25 cellular contexts compared by ENCODE assay signal in genomic region chr7:20284398-20285143, GRCh38. TPM values are rescaled to one million over a fixed set of nuclear protein-coding genes. Genes with fewer than 3 reads are reported as not detected.
DNase-seq lines count a peak whose midpoint lies in the region; ATAC-seq and TF ChIP-seq lines count a peak whose summit lies in the region.
"Had no signal": no experiment of that assay in that cellular context is flagged by ENCODE, and none has a peak within 500 bp of the region (broad histone marks: within the 10 kb centered on the region; RNA-seq: fewer than 3 reads in every experiment).

No MANE protein-coding gene starts in this region.

- H3K4me3 Mint-ChIP-seq in natural killer cell treated with Interleukin-12 subunit alpha and Interleukin-12 subunit beta and Interleukin-15 and Interleukin-18, amount 100 ng/mL, for 72 hours: peak overlapping the region; percentile 89
- no peak overlapping the region for H3K4me3 Mint-ChIP-seq in natural killer cell
- H3K4me3 Mint-ChIP-seq: activated CD4-positive, alpha-beta T cell treated with anti-CD3 and anti-CD28 coated beads for 36 hours; activated naive CD8-positive, alpha-beta T cell treated with anti-CD3 and anti-CD28 coated beads for 36 hours; effector memory CD8-positive, alpha-beta T cell; HFFc6; neural crest cell; T-cell had no signal

- peak; percentile 62 to 71 for ATAC-seq in natural killer cell treated with Interleukin-12 subunit alpha and Interleukin-12 subunit beta and Interleukin-15 and Interleukin-18, amount 100 ng/mL, for 72 hours
- ATAC-seq in natural killer cell (no peak), HG02610 (IDR thresholded peaks at IDR 0.05; ENCODE audit: unreplicated experiment) (peak; percentile 57), GM21360 (IDR thresholded peaks at IDR 0.05; ENCODE audit: unreplicated experiment) (no peak)
- ATAC-seq: activated CD4-positive, alpha-beta T cell treated with anti-CD3 and anti-CD28 coated beads for 36 hours; effector memory CD8-positive, alpha-beta T cell; left lobe of liver; Right ventricle myocardium inferior; T-cell had no signal

- H3K36me3 Mint-ChIP-seq in natural killer cell treated with Interleukin-12 subunit alpha and Interleukin-12 subunit beta and Interleukin-15 and Interleukin-18, amount 100 ng/mL, for 72 hours: peaks cover 4% of the 10 kb centered on the region
- H3K36me3 Mint-ChIP-seq in natural killer cell: no peaks in the 10 kb centered on the region
- H3K36me3 Mint-ChIP-seq: activated naive CD8-positive, alpha-beta T cell treated with anti-CD3 and anti-CD28 coated beads for 36 hours; T-cell had no signal

- no peaks in the 10 kb centered on the region for H3K36me3 ChIP-seq in SK-N-MC (ENCODE audit: insufficient read depth, low read length)
- H3K36me3 ChIP-seq: vagina had no signal

- TF ChIP-seq CTCF in natural killer cell (IDR thresholded peaks at IDR 0.05): no peak

- H3K27me3 Mint-ChIP-seq in natural killer cell treated with Interleukin-12 subunit alpha and Interleukin-12 subunit beta and Interleukin-15 and Interleukin-18, amount 100 ng/mL, for 72 hours: no peaks in the 10 kb centered on the region
- no peaks in the 10 kb centered on the region for H3K27me3 Mint-ChIP-seq in natural killer cell (ENCODE audit: low read depth in 2 of 2)
- H3K27me3 Mint-ChIP-seq: activated CD4-positive, alpha-beta T cell treated with anti-CD3 and anti-CD28 coated beads for 36 hours; effector memory CD8-positive, alpha-beta T cell; T-cell had no signal

- H3K27ac ChIP-seq in SK-N-MC: peak overlapping the region; percentile 79
- H3K27ac ChIP-seq: testis, vagina had no signal

- no peaks in the 10 kb centered on the region for H3K9me3 ChIP-seq in SK-N-MC (ENCODE audit: low read depth, low read length)
- H3K9me3 ChIP-seq: testis, vagina had no signal

- DNase-seq in natural killer cell treated with Interleukin-12 subunit alpha and Interleukin-12 subunit beta and Interleukin-15 and Interleukin-18, amount 100 ng/mL, for 72 hours (ENCODE audit: low spot score): no peak
- DNase-seq in natural killer cell (no peak), SK-N-MC (ENCODE audit: low read depth, low spot score) (no peak), dermis blood vessel endothelial cell (no peak), SIG-M5 (lab: John Stamatoyannopoulos, UW) (no peak), NCI-H2196 (lab: John Stamatoyannopoulos, UW; ENCODE audit: unreplicated experiment) (no peak)
- DNase-seq: activated CD4-positive, alpha-beta T cell treated with anti-CD3 and anti-CD28 coated beads for 36 hours; activated naive CD8-positive, alpha-beta T cell treated with anti-CD3 and anti-CD28 coated beads for 36 hours; C1 segment of cervical spinal cord; effector memory CD8-positive, alpha-beta T cell; GF-D8; HFFc6; NCI-H1092 treated with DMSO at 0.1 percent for 48 hours; NCI-H2081 treated with DMSO at 0.1 percent for 48 hours; NCI-H526; posterior cingulate gyrus; T-cell; testis had no signal

- peaks cover 4% of the 10 kb centered on the region for H3K9me3 Mint-ChIP-seq in natural killer cell treated with Interleukin-12 subunit alpha and Interleukin-12 subunit beta and Interleukin-15 and Interleukin-18, amount 100 ng/mL, for 72 hours
- H3K9me3 Mint-ChIP-seq in natural killer cell: peaks cover 0 to 7% of the 10 kb centered on the region in 2 donors
- H3K9me3 Mint-ChIP-seq: activated naive CD8-positive, alpha-beta T cell treated with anti-CD3 and anti-CD28 coated beads for 36 hours; effector memory CD8-positive, alpha-beta T cell; T-cell had no signal

- H3K9ac ChIP-seq in SK-N-MC (ENCODE audit: insufficient read length): no peak overlapping the region

- peak overlapping the region; percentile 91 to 99 for H3K27ac Mint-ChIP-seq in natural killer cell treated with Interleukin-12 subunit alpha and Interleukin-12 subunit beta and Interleukin-15 and Interleukin-18, amount 100 ng/mL, for 72 hours
- no peak overlapping the region for H3K27ac Mint-ChIP-seq in natural killer cell
- H3K27ac Mint-ChIP-seq: activated CD4-positive, alpha-beta T cell treated with anti-CD3 and anti-CD28 coated beads for 36 hours; activated naive CD8-positive, alpha-beta T cell treated with anti-CD3 and anti-CD28 coated beads for 36 hours; HFFc6; T-cell had no signal

- H3K4me1 Mint-ChIP-seq in natural killer cell treated with Interleukin-12 subunit alpha and Interleukin-12 subunit beta and Interleukin-15 and Interleukin-18, amount 100 ng/mL, for 72 hours (ENCODE audit: low read depth in 2 of 2): peaks cover 6 to 24% of the 10 kb centered on the region in 2 donors
- peaks cover 0 to 5% of the 10 kb centered on the region in 2 donors for H3K4me1 Mint-ChIP-seq in natural killer cell
- H3K4me1 Mint-ChIP-seq: activated CD4-positive, alpha-beta T cell treated with anti-CD3 and anti-CD28 coated beads for 36 hours; activated naive CD8-positive, alpha-beta T cell treated with anti-CD3 and anti-CD28 coated beads for 36 hours; neural crest cell; T-cell had no signal

- intact Hi-C loops in natural killer cell (cut with micrococcal nuclease): no loop called here

- no peak overlapping the region for H3K4me3 ChIP-seq in SK-N-MC
- H3K4me3 ChIP-seq: testis, vagina had no signal

RNA-seq across cellular contexts. Expression of gene ITGB8, which starts 46.1 kb away (rescaled TPM):
- 1 to 10 TPM in 1 of 2 donors, under 1 TPM in 1; 0.10 to 1.3 TPM for total RNA-seq in natural killer cell treated with Interleukin-12 subunit alpha and Interleukin-12 subunit beta and Interleukin-15 and Interleukin-18, amount 100 ng/mL, for 72 hours
- 10 to 100 TPM in 1 of 3 donors, under 1 TPM in 1, not detected in 1; 0.39 to 12.8 TPM for total RNA-seq in natural killer cell
- total RNA-seq in dermis blood vessel endothelial cell: 8.5 and 8.8 TPM in 2 replicates
- total RNA-seq: activated naive CD8-positive, alpha-beta T cell treated with anti-CD3 and anti-CD28 coated beads for 36 hours; HFFc6; OCI-LY7 had no signal

Comparison
In these comparisons a context has a peak if more than half of its experiments do, and no peak if none do; other contexts are left out.
1. ATAC-seq: peak in natural killer cell treated with Interleukin-12 subunit alpha and Interleukin-12 subunit beta and Interleukin-15 and Interleukin-18, amount 100 ng/mL, for 72 hours (2 of 2) and HG02610 (single experiment); none in natural killer cell (0 of 3) and GM21360 (single experiment).
2. H3K27ac Mint-ChIP-seq: peak in natural killer cell treated with Interleukin-12 subunit alpha and Interleukin-12 subunit beta and Interleukin-15 and Interleukin-18, amount 100 ng/mL, for 72 hours (2 of 2); none in natural killer cell (0 of 2).